In genomic region chr6:128173290-128173689, GRCh38 we compare ENCODE assay signal across 24 cellular contexts.
"Had no signal": no experiment of that assay in that cellular context is flagged by ENCODE, and none has a peak within 500 bp of the region (broad histone marks: within the 10 kb centered on the region; RNA-seq: fewer than 3 reads in every experiment).

No MANE protein-coding gene starts in this region.

- H3K9me3 Mint-ChIP-seq: activated T-cell treated with anti-CD3 and anti-CD28 coated beads, Interleukin-2, amount 50 U/mL, for 4 hours; activated T-helper 2 cell treated with anti-CD3 and anti-CD28 coated beads, Interferon-gamma antibody, Interleukin-2, Interleukin-4, amounts not matched to agents 10 μg/mL and 5 μg/mL and 100 μg/mL, durations not matched to agents 14 hours and 24 hours and 36 hours; memory B cell; neural progenitor cell; stimulated activated effector memory CD8-positive, alpha-beta T cell treated with anti-CD3 and anti-CD28 coated beads, Interleukin-12 subunit alpha, Interleukin-12 subunit beta, amount 100 ng/mL, for 72 hours; stimulated activated naive CD8-positive, alpha-beta T cell treated with anti-CD3 and anti-CD28 coated beads, Interleukin-15, amount 100 ng/mL, for 72 hours; T-helper 1 cell treated with Interleukin-12 subunit alpha and Interleukin-12 subunit beta and Interleukin-4 antibody, amounts not matched to agents 30 μg/mL and 1 μg/mL, for 36 hours; WTC11 had no signal

- H3K27ac ChIP-seq: cardiac muscle cell, esophagus squamous epithelium, neural progenitor cell, right lobe of liver, tibial artery had no signal

- H3K36me3 ChIP-seq: esophagus squamous epithelium, neural progenitor cell, right lobe of liver, tibial artery had no signal

- H3K36me3 Mint-ChIP-seq: activated naive CD8-positive, alpha-beta T cell; memory B cell; naive thymus-derived CD4-positive, alpha-beta T cell; neural progenitor cell; stimulated activated effector memory CD8-positive, alpha-beta T cell treated with anti-CD3 and anti-CD28 coated beads, Interleukin-12 subunit alpha, Interleukin-12 subunit beta, amount 100 ng/mL, for 72 hours; WTC11 had no signal

- H2AFZ ChIP-seq: neural progenitor cell had no signal

- H3K4me3 Mint-ChIP-seq: activated naive CD8-positive, alpha-beta T cell; activated T-cell treated with anti-CD3 and anti-CD28 coated beads, Interleukin-2, amount 50 U/mL, for 4 hours; memory B cell; naive thymus-derived CD4-positive, alpha-beta T cell; neural progenitor cell; stimulated activated effector memory CD8-positive, alpha-beta T cell treated with anti-CD3 and anti-CD28 coated beads, Interleukin-12 subunit alpha, Interleukin-12 subunit beta, amount 100 ng/mL, for 72 hours; stimulated activated naive CD8-positive, alpha-beta T cell treated with anti-CD3 and anti-CD28 coated beads, Interleukin-15, amount 100 ng/mL, for 72 hours; T-helper 1 cell treated with Interleukin-12 subunit alpha and Interleukin-12 subunit beta and Interleukin-4 antibody, amounts not matched to agents 30 μg/mL and 1 μg/mL, for 36 hours; WTC11 had no signal

- H3K27ac Mint-ChIP-seq: activated naive CD8-positive, alpha-beta T cell; activated T-helper 2 cell treated with anti-CD3 and anti-CD28 coated beads, Interferon-gamma antibody, Interleukin-2, Interleukin-4, amounts not matched to agents 10 μg/mL and 5 μg/mL and 100 μg/mL, durations not matched to agents 14 hours and 24 hours and 36 hours; memory B cell; naive thymus-derived CD4-positive, alpha-beta T cell; neural progenitor cell; stimulated activated effector memory CD8-positive, alpha-beta T cell treated with anti-CD3 and anti-CD28 coated beads, Interleukin-12 subunit alpha, Interleukin-12 subunit beta, amount 100 ng/mL, for 72 hours; stimulated activated naive CD8-positive, alpha-beta T cell treated with anti-CD3 and anti-CD28 coated beads, Interleukin-15, amount 100 ng/mL, for 72 hours; T-helper 1 cell treated with Interleukin-12 subunit alpha and Interleukin-12 subunit beta and Interleukin-4 antibody, amounts not matched to agents 30 μg/mL and 1 μg/mL, for 36 hours; WTC11 had no signal

- H3K9ac ChIP-seq: neural progenitor cell had no signal

- H3K27me3 ChIP-seq: cardiac muscle cell, esophagus squamous epithelium, neural progenitor cell, right lobe of liver, tibial artery had no signal

- DNase-seq: activated CD8-positive, alpha-beta memory T cell treated with anti-CD3 and anti-CD28 coated beads for 24 hours; activated CD8-positive, alpha-beta memory T cell treated with anti-CD3 and anti-CD28 coated beads, Interleukin-2, amount 50 U/mL, for 4 hours; activated naive CD4-positive, alpha-beta T cell; activated T-cell treated with anti-CD3 and anti-CD28 coated beads, Interleukin-2, amount 50 U/mL, for 4 hours; effector memory CD4-positive, alpha-beta T cell; esophagus squamous epithelium; left cardiac atrium; mucosa of descending colon; naive thymus-derived CD4-positive, alpha-beta T cell; posterior cingulate gyrus; right lobe of liver; small intestine; stimulated activated CD4-positive, alpha-beta T cell treated with anti-CD3 and anti-CD28 coated beads, Interleukin-2, amount 100 ng/mL, for 24 hours; stimulated activated naive CD8-positive, alpha-beta T cell treated with anti-CD3 and anti-CD28 coated beads, Interleukin-15, amount 100 ng/mL, for 72 hours; T1000; tibial artery had no signal

- H3K4me1 ChIP-seq: neural progenitor cell had no signal

- ATAC-seq: activated T-cell treated with anti-CD3 and anti-CD28 coated beads, Interleukin-2, amount 50 U/mL, for 4 hours; left cardiac atrium; mucosa of descending colon; naive thymus-derived CD4-positive, alpha-beta T cell; right lobe of liver; stimulated activated effector memory CD8-positive, alpha-beta T cell treated with anti-CD3 and anti-CD28 coated beads, Interleukin-12 subunit alpha, Interleukin-12 subunit beta, amount 100 ng/mL, for 72 hours; stimulated activated naive CD8-positive, alpha-beta T cell treated with anti-CD3 and anti-CD28 coated beads, Interleukin-15, amount 100 ng/mL, for 72 hours; WTC11 had no signal

- FAIRE-seq: small intestine had no signal

- H3K4me2 ChIP-seq: neural progenitor cell had no signal

- H3K4me3 ChIP-seq: cardiac muscle cell, esophagus squamous epithelium, mucosa of descending colon, neural progenitor cell, right lobe of liver, tibial artery had no signal

- H3K4me1 Mint-ChIP-seq: neural progenitor cell; stimulated activated effector memory CD8-positive, alpha-beta T cell treated with anti-CD3 and anti-CD28 coated beads, Interleukin-12 subunit alpha, Interleukin-12 subunit beta, amount 100 ng/mL, for 72 hours; WTC11 had no signal

- H3K9me3 ChIP-seq: esophagus squamous epithelium, mucosa of descending colon, right lobe of liver, tibial artery had no signal

- H3K27me3 Mint-ChIP-seq: activated naive CD8-positive, alpha-beta T cell; memory B cell; stimulated activated naive CD8-positive, alpha-beta T cell treated with anti-CD3 and anti-CD28 coated beads, Interleukin-15, amount 100 ng/mL, for 72 hours had no signal
